32 cellular contexts compared by ENCODE assay signal in the genomic region with DNA sequence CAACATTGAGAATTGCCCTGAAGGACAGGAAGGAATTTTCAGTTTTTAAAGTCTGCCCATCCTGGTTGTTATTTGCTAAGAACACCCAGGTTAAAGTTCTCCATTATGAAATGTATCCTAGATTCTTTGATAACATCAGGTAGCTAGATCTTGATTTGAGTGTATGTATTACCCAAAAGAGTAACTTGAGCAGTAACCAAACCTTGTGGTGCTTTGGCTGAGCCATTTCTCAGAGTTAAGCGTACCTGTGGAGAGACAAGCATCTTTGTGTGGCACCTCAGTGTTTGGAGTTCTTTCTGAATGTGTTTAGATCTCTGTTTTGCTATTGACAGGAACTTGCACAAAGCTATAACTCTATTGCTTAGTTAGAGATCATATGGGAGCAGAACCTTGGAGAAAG.
"Had no signal": no experiment of that assay in that cellular context is flagged by ENCODE, and none has a peak within 500 bp of the region (broad histone marks: within the 10 kb centered on the region; RNA-seq: fewer than 3 reads in every experiment).

No MANE protein-coding gene starts in this region.

- H3K9me3 Mint-ChIP-seq: activated T-cell treated with anti-CD3 and anti-CD28 coated beads, Interleukin-2, amount 50 U/mL, for 4 hours had no signal

- H3K4me1 ChIP-seq: ascending aorta, pancreas, prostate gland had no signal

- FAIRE-seq: endothelial cell of umbilical vein, keratinocyte, pancreas had no signal

- H3K27ac Mint-ChIP-seq: activated CD8-positive, alpha-beta T cell treated with anti-CD3 and anti-CD28 coated beads for 36 hours; activated naive CD8-positive, alpha-beta T cell treated with anti-CD3 and anti-CD28 coated beads for 36 hours; mesothelial cell of epicardium; WTC11 had no signal

- H3K27me3 Mint-ChIP-seq: activated CD8-positive, alpha-beta T cell treated with anti-CD3 and anti-CD28 coated beads for 36 hours; activated naive CD8-positive, alpha-beta T cell treated with anti-CD3 and anti-CD28 coated beads for 36 hours; naive B cell had no signal

- H3K4me3 Mint-ChIP-seq: activated CD8-positive, alpha-beta T cell treated with anti-CD3 and anti-CD28 coated beads for 36 hours; activated naive CD8-positive, alpha-beta T cell treated with anti-CD3 and anti-CD28 coated beads for 36 hours; activated T-cell treated with anti-CD3 and anti-CD28 coated beads, Interleukin-2, amount 50 U/mL, for 4 hours; mesothelial cell of epicardium; naive B cell; neural crest cell; WTC11 had no signal

- H3K27ac ChIP-seq: ascending aorta, brain microvascular endothelial cell, pancreas, prostate gland, skin epidermis, transverse colon had no signal

- H3K27me3 ChIP-seq: ascending aorta, brain microvascular endothelial cell, pancreas, transverse colon had no signal

- H3K4me1 Mint-ChIP-seq: activated naive CD8-positive, alpha-beta T cell treated with anti-CD3 and anti-CD28 coated beads for 36 hours; mesothelial cell of epicardium; naive B cell; neural crest cell; WTC11 had no signal

- H3K9me3 ChIP-seq: ascending aorta, pancreas, prostate gland, transverse colon had no signal

- H3K4me3 ChIP-seq: ascending aorta, pancreas, prostate gland, skin epidermis, transverse colon had no signal

- DNase-seq: activated CD4-positive, alpha-beta T cell treated with anti-CD3 and anti-CD28 coated beads, Interleukin-2, amount 50 U/mL, for 1 hour; activated CD8-positive, alpha-beta T cell treated with anti-CD3 and anti-CD28 coated beads for 36 hours; activated naive CD4-positive, alpha-beta T cell treated with Interleukin-2 at 50 U/mL for 16 hours; activated naive CD8-positive, alpha-beta T cell treated with anti-CD3 and anti-CD28 coated beads for 36 hours; activated T-cell treated with anti-CD3 and anti-CD28 coated beads, Interleukin-2, amount 50 U/mL, for 4 hours; brain microvascular endothelial cell; caudate nucleus; cortex of kidney; foreskin fibroblast; head of caudate nucleus; hippocampal formation; left cardiac atrium; left ventricle myocardium superior; mammary epithelial cell; naive B cell; nucleus accumbens; pancreas; retina; stimulated activated CD4-positive, alpha-beta T cell treated with anti-CD3 and anti-CD28 coated beads, Interleukin-12 subunit alpha, Interleukin-12 subunit beta, amount 100 ng/mL, for 4 hours; stimulated activated CD4-positive, alpha-beta T cell treated with anti-CD3 and anti-CD28 coated beads, Interleukin-4, amount 100 ng/mL, for 4 hours; stimulated activated CD8-positive, alpha-beta memory T cell treated with anti-CD3 and anti-CD28 coated beads, Interleukin-4, amount 100 ng/mL, for 48 hours; stimulated activated naive CD4-positive, alpha-beta T cell; T1000; transverse colon had no signal

- H3K36me3 ChIP-seq: brain microvascular endothelial cell, pancreas, prostate gland, transverse colon had no signal
